Comparison of ENCODE assay signal across 1 cellular context in the genomic region with DNA sequence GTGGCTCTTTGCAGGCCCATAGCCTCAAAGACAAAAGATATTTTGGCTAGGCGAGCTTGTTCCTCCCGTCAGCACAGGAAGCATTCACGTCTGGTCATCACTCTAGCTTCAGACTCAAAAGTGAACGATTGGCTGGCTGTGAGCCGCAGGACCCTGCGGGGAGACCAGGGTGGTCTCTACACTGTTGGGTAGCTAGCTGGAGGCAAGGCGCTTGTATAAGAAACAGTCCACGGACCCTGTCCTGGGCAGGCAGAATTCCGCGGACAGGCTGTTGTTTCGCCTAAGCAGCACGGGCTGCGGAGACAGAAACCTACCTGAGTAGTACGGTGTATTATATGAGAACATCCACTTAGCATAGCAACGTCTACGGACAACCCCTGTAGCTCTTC.
A peak's percentile ranks its signal among the peaks of the same experiment; 100 is the strongest.
TF ChIP-seq lines count a peak whose summit lies in the region.

No MANE protein-coding gene starts in this region.

TF ChIP-seq in HepG2, 621 proteins besides CTCF, POLR2A, EP300 and RAD21:
- TF ChIP-seq ARID2 (CRISPR knock-in tag; IDR thresholded peaks at IDR 0.05; ENCODE audit: borderline replicate concordance) (no peak), SIN3A (IDR thresholded peaks at IDR 0.05; ENCODE audit: borderline replicate concordance, low read depth, low read length) (0 out of 2 replicates have a peak, but pooled peaks have one; percentile 10), ZNF781 (CRISPR knock-in tag; IDR thresholded peaks at IDR 0.05; ENCODE audit: borderline replicate concordance, not compliant biosample characterization) (peak; percentile 16), RFX1 (IDR thresholded peaks at IDR 0.05) (no peak), BORCS8-MEF2B (CRISPR knock-in tag; IDR thresholded peaks at IDR 0.05) (0 out of 2 replicates have a peak, but pooled peaks have one; percentile 1)
